ENCODE assay signal across 36 cellular contexts in the genomic region with DNA sequence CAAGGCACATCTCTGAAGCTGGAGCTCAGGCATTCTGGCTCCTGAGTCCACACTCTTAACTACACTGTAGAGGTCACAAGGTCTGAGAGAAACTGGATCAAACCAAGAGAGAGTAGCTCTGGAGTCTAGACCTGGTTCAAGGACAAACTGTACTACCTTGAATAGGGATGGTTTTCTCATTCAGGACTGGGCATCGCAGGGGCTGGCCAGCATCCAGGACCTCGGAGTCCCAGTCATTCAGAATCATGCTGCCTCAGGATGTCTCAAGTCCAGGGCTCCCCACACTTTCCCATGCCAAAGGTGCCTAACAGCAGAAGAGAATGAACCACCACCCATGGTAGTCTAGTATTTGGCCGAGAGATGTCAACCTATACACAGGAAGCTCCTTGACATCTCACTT. TPM values are rescaled to one million over a fixed set of nuclear protein-coding genes. Genes with fewer than 3 reads are reported as not detected.
A peak's percentile ranks its signal among the peaks of the same experiment; 100 is the strongest.
DNase-seq lines count a peak whose midpoint lies in the region; ATAC-seq and TF ChIP-seq lines count a peak whose summit lies in the region.
"Had no signal": no experiment of that assay in that cellular context is flagged by ENCODE, and none has a peak within 500 bp of the region (broad histone marks: within the 10 kb centered on the region; RNA-seq: fewer than 3 reads in every experiment).

No MANE protein-coding gene starts in this region.

- H3K4me3 Mint-ChIP-seq in activated CD8-positive, alpha-beta memory T cell treated with anti-CD3 and anti-CD28 coated beads, Interleukin-2, amount 10 ng/mL, durations not matched to agents 7 days and 5 days: no peak overlapping the region
- H3K4me3 Mint-ChIP-seq in type B pancreatic cell: no peak overlapping the region
- H3K4me3 Mint-ChIP-seq: B cell; CD14-positive monocyte; CD4-positive, alpha-beta memory T cell; CD4-positive, alpha-beta T cell; CD4-positive, CD25-positive, alpha-beta regulatory T cell; CD8-positive, alpha-beta memory T cell; CD8-positive, alpha-beta T cell had no signal

- H3K36me3 ChIP-seq in RWPE2 (ENCODE audit: low read depth): no peaks in the 10 kb centered on the region
- H3K36me3 ChIP-seq: BE2C; BLaER1; BLaER1 treated with 17β-estradiol and CSF1 and Interleukin-3, amounts not matched to agents 10 nM and 100 nM had no signal

- no peak overlapping the region for H3K4me3 ChIP-seq in RWPE2 (ENCODE audit: severe bottlenecking)
- H3K4me3 ChIP-seq: A549; BLaER1; BLaER1 treated with 17β-estradiol and CSF1 and Interleukin-3, amounts not matched to agents 10 nM and 100 nM had no signal

- peak; percentile 17 for DNase-seq in activated CD8-positive, alpha-beta memory T cell treated with anti-CD3 and anti-CD28 coated beads, Interleukin-2, amount 50 U/mL, for 48 hours
- no peak for DNase-seq in activated CD8-positive, alpha-beta memory T cell treated with anti-CD3 and anti-CD28 coated beads, Interleukin-2, amount 10 ng/mL, durations not matched to agents 7 days and 5 days
- DNase-seq in RWPE2 (ENCODE audit: low spot score): peak; percentile 23
- peak; percentile 32 for DNase-seq in islet precursor cell
- peak; percentile 55 for DNase-seq in posterior vena cava (ENCODE audit: low spot score)
- DNase-seq in GM19238 (ENCODE audit: insufficient read length, low spot score): no peak
- no peak for DNase-seq in HUDEP-2 (lab: John Stamatoyannopoulos, UW; ENCODE audit: unreplicated experiment in 76 of 76)
- no peak for DNase-seq in type B pancreatic cell (ENCODE audit: extremely low spot score, unreplicated experiment)
- DNase-seq: 8988T; ACHN; AML-193; BE2C; C1 segment of cervical spinal cord; Caco-2; Calu3; CD4-positive, alpha-beta memory T cell; CD4-positive, alpha-beta T cell; CD4-positive, CD25-positive, alpha-beta regulatory T cell; CD8-positive, alpha-beta memory T cell; CD8-positive, alpha-beta T cell; COR-L47; DMS 273 treated with DMSO at 0.1 percent for 48 hours; DMS153; DMS53; DMS79; DMS79 treated with DMSO at 0.1 percent for 48 hours; DND-41; EL had no signal

- no peaks in the 10 kb centered on the region for H3K9me3 ChIP-seq in RWPE2 (ENCODE audit: severe bottlenecking)
- H3K9me3 ChIP-seq: A549; BE2C; BLaER1; BLaER1 treated with 17β-estradiol and CSF1 and Interleukin-3, amounts not matched to agents 10 nM and 100 nM; Caco-2 had no signal

- H3K4me1 ChIP-seq in RWPE2 (ENCODE audit: insufficient read depth, poor library complexity, severe bottlenecking): no peaks in the 10 kb centered on the region
- H3K4me1 ChIP-seq: A549, BE2C, Caco-2 had no signal

- H3K27me3 Mint-ChIP-seq in activated CD8-positive, alpha-beta memory T cell treated with anti-CD3 and anti-CD28 coated beads, Interleukin-2, amount 10 ng/mL, durations not matched to agents 7 days and 5 days: peaks cover 9% of the 10 kb centered on the region
- H3K27me3 Mint-ChIP-seq in type B pancreatic cell: no peaks in the 10 kb centered on the region
- H3K27me3 Mint-ChIP-seq: CD4-positive, alpha-beta memory T cell; CD4-positive, alpha-beta T cell; CD4-positive, CD25-positive, alpha-beta regulatory T cell had no signal

- no peaks in the 10 kb centered on the region for H3K9me3 Mint-ChIP-seq in activated CD8-positive, alpha-beta memory T cell treated with anti-CD3 and anti-CD28 coated beads, Interleukin-2, amount 10 ng/mL, durations not matched to agents 7 days and 5 days (ENCODE audit: low read depth)
- no peaks in the 10 kb centered on the region for H3K9me3 Mint-ChIP-seq in type B pancreatic cell
- H3K9me3 Mint-ChIP-seq: CD4-positive, alpha-beta memory T cell; CD4-positive, alpha-beta T cell; CD4-positive, CD25-positive, alpha-beta regulatory T cell; CD8-positive, alpha-beta memory T cell; CD8-positive, alpha-beta T cell had no signal

- H3K36me3 Mint-ChIP-seq in activated CD8-positive, alpha-beta memory T cell treated with anti-CD3 and anti-CD28 coated beads, Interleukin-2, amount 10 ng/mL, durations not matched to agents 7 days and 5 days: no peaks in the 10 kb centered on the region
- no peaks in the 10 kb centered on the region for H3K36me3 Mint-ChIP-seq in type B pancreatic cell

- intact Hi-C loops in posterior vena cava (cut with DNase I): no loop called here

- TF ChIP-seq CTCF in RWPE2 (IDR thresholded peaks at IDR 0.05; ENCODE audit: poor library complexity, severe bottlenecking): no peak
- no peak for TF ChIP-seq CTCF in type B pancreatic cell (conservative IDR thresholded peaks at IDR 0.05)

- H3K27ac ChIP-seq in RWPE2 (ENCODE audit: poor library complexity, severe bottlenecking): no peak overlapping the region
- H3K27ac ChIP-seq: 22Rv1; A549; BLaER1; BLaER1 treated with 17β-estradiol and CSF1 and Interleukin-3, amounts not matched to agents 10 nM and 100 nM; C4-2B had no signal

- H3K27me3 ChIP-seq in RWPE2 (ENCODE audit: insufficient read depth, poor library complexity, severe bottlenecking): no peaks in the 10 kb centered on the region
- H3K27me3 ChIP-seq: BE2C; BLaER1; BLaER1 treated with 17β-estradiol and CSF1 and Interleukin-3, amounts not matched to agents 10 nM and 100 nM had no signal

- CTCF ChIA-PET in activated CD8-positive, alpha-beta memory T cell treated with anti-CD3 and anti-CD28 coated beads, Interleukin-2, amount 10 ng/mL, durations not matched to agents 7 days and 5 days (lab: Charles Lee): interaction anchor here (1.0 kb wide), 1 partner anchor 11 kb away, joined by 3 read pairs; no protein-coding TSS in a partner anchor

- no peak overlapping the region for H3K27ac Mint-ChIP-seq in activated CD8-positive, alpha-beta memory T cell treated with anti-CD3 and anti-CD28 coated beads, Interleukin-2, amount 10 ng/mL, durations not matched to agents 7 days and 5 days
- no peak overlapping the region for H3K27ac Mint-ChIP-seq in type B pancreatic cell
- H3K27ac Mint-ChIP-seq: B cell; CD4-positive, alpha-beta memory T cell; CD4-positive, alpha-beta T cell; CD4-positive, CD25-positive, alpha-beta regulatory T cell; CD8-positive, alpha-beta memory T cell; CD8-positive, alpha-beta T cell had no signal

- peaks cover 10% of the 10 kb centered on the region for H3K4me1 Mint-ChIP-seq in activated CD8-positive, alpha-beta memory T cell treated with anti-CD3 and anti-CD28 coated beads, Interleukin-2, amount 10 ng/mL, durations not matched to agents 7 days and 5 days
- no peaks in the 10 kb centered on the region for H3K4me1 Mint-ChIP-seq in type B pancreatic cell (ENCODE audit: unreplicated experiment)
- H3K4me1 Mint-ChIP-seq: B cell; CD4-positive, alpha-beta memory T cell; CD4-positive, CD25-positive, alpha-beta regulatory T cell; CD8-positive, alpha-beta memory T cell had no signal

- no peak for ATAC-seq in activated CD8-positive, alpha-beta memory T cell treated with anti-CD3 and anti-CD28 coated beads, Interleukin-2, amount 10 ng/mL, durations not matched to agents 7 days and 5 days
- ATAC-seq in RWPE2 (ENCODE audit: low read depth): no peak
- ATAC-seq: A549; CD8-positive, alpha-beta T cell had no signal

RNA-seq across cellular contexts. Expression of gene PLEKHD1, which starts 13.1 kb away (rescaled TPM):
- under 1 TPM; 0.05 to 0.12 TPM for total RNA-seq in activated CD8-positive, alpha-beta memory T cell treated with anti-CD3 and anti-CD28 coated beads, Interleukin-2, amount 10 ng/mL, durations not matched to agents 7 days and 5 days
- total RNA-seq in posterior vena cava: under 1 TPM; 0.10 to 0.14 TPM
- 0.12 and 0.48 TPM in 2 replicates for total RNA-seq in type B pancreatic cell (ENCODE audit: low replicate concordance)
- total RNA-seq: A172 had no signal

Comparison
In these comparisons a context has a peak if more than half of its experiments do, and no peak if none do; other contexts are left out.
1. DNase-seq: peak in activated CD8-positive, alpha-beta memory T cell treated with anti-CD3 and anti-CD28 coated beads, Interleukin-2, amount 50 U/mL, for 48 hours (single experiment), RWPE2 (single experiment), islet precursor cell (single experiment) and posterior vena cava (single experiment); none in activated CD8-positive, alpha-beta memory T cell treated with anti-CD3 and anti-CD28 coated beads, Interleukin-2, amount 10 ng/mL, durations not matched to agents 7 days and 5 days (single experiment), GM19238 (single experiment), HUDEP-2 (0 of 76) and type B pancreatic cell (single experiment).